Comparison of ENCODE assay signal across 8 cellular contexts in genomic region chr10:13414137-13414536, GRCh38.
"Had no signal": no experiment of that assay in that cellular context is flagged by ENCODE, and none has a peak within 500 bp of the region (broad histone marks: within the 10 kb centered on the region; RNA-seq: fewer than 3 reads in every experiment).

No MANE protein-coding gene starts in this region.

- H3K9me3 Mint-ChIP-seq: HFFc6 had no signal

- H3K4me2 ChIP-seq: GM23338, KMS-11 had no signal

- H3K4me1 Mint-ChIP-seq: GM23338 had no signal

- H3K4me3 Mint-ChIP-seq: GM23338, H9, HFFc6 had no signal

- H3K4me3 ChIP-seq: GM23338 had no signal

- DNase-seq: H9, HCEC 1CT, HFFc6, IMR-90, KBM-7 had no signal

- H2AFZ ChIP-seq: GM23338 had no signal

- H3K27ac Mint-ChIP-seq: GM23338, H9, HFFc6 had no signal

- H3K27ac ChIP-seq: HL-60, KMS-11 had no signal
